ENCODE assay signal across 14 cellular contexts in genomic region chr10:31621733-31622132, GRCh38.
DNase-seq lines count a peak whose midpoint lies in the region; ATAC-seq and TF ChIP-seq lines count a peak whose summit lies in the region.
"Had no signal": no experiment of that assay in that cellular context is flagged by ENCODE, and none has a peak within 500 bp of the region (broad histone marks: within the 10 kb centered on the region; RNA-seq: fewer than 3 reads in every experiment).

No MANE protein-coding gene starts in this region.

- H3K27me3 Mint-ChIP-seq in neural progenitor cell (ENCODE audit: insufficient read depth, low read depth): no peaks in the 10 kb centered on the region
- peaks cover 4% of the 10 kb centered on the region for H3K27me3 Mint-ChIP-seq in activated CD4-positive, alpha-beta memory T cell treated with anti-CD3 and anti-CD28 coated beads for 36 hours
- H3K27me3 Mint-ChIP-seq: CD4-positive, alpha-beta T cell had no signal

- peak overlapping the region; percentile 11 for H3K27ac ChIP-seq in AG04450 (ENCODE audit: low read depth, low read length)
- H3K27ac ChIP-seq in coronary artery: no peak overlapping the region
- H3K27ac ChIP-seq in neural progenitor cell: no peak overlapping the region
- peak overlapping the region; percentile 67 to 70 for H3K27ac ChIP-seq in uterus
- no peak overlapping the region for H3K27ac ChIP-seq in right lobe of liver
- H3K27ac ChIP-seq: GM23248 had no signal

- TF ChIP-seq POLR2A in uterus (IDR thresholded peaks at IDR 0.05) (no peak), right lobe of liver (IDR thresholded peaks at IDR 0.05) (no peak)

- H3K4me1 Mint-ChIP-seq in neural progenitor cell: peaks cover 17% of the 10 kb centered on the region
- H3K4me1 Mint-ChIP-seq in activated CD4-positive, alpha-beta memory T cell treated with anti-CD3 and anti-CD28 coated beads for 36 hours (ENCODE audit: low read depth): no peaks in the 10 kb centered on the region
- H3K4me1 Mint-ChIP-seq: B cell had no signal

- 100% methylated on average over 1 of the region's 1 CpG for WGBS in right lobe of liver (ENCODE audit: insufficient coverage, low coverage, low lambda C conversion rate, missing lambda C conversion rate)

- TF ChIP-seq CTCF in AG04450 (IDR thresholded peaks at IDR 0.05; ENCODE audit: low read depth, low read length) (no peak), coronary artery (IDR thresholded peaks at IDR 0.05) (no peak), neural progenitor cell (IDR thresholded peaks at IDR 0.05) (no peak), uterus (IDR thresholded peaks at IDR 0.05) (no peak), right lobe of liver (IDR thresholded peaks at IDR 0.05) (no peak)

- H3K9me3 Mint-ChIP-seq in neural progenitor cell: peaks cover 17% of the 10 kb centered on the region
- peaks cover 17% of the 10 kb centered on the region for H3K9me3 Mint-ChIP-seq in activated CD4-positive, alpha-beta memory T cell treated with anti-CD3 and anti-CD28 coated beads for 36 hours

- no peaks in the 10 kb centered on the region for H3F3A ChIP-seq in neural progenitor cell (ENCODE audit: low read depth)

- H2AFZ ChIP-seq in neural progenitor cell (replicated peaks): no peak overlapping the region
- H2AFZ ChIP-seq: GM23248 had no signal

- no peak overlapping the region for H3K4me3 Mint-ChIP-seq in neural progenitor cell
- no peak overlapping the region for H3K4me3 Mint-ChIP-seq in activated CD4-positive, alpha-beta memory T cell treated with anti-CD3 and anti-CD28 coated beads for 36 hours
- H3K4me3 Mint-ChIP-seq: B cell; CD4-positive, alpha-beta T cell had no signal

- no peaks in the 10 kb centered on the region for H4K20me1 ChIP-seq in neural progenitor cell (ENCODE audit: low read depth)

- H3K79me2 ChIP-seq in neural progenitor cell (ENCODE audit: low read depth): no peaks in the 10 kb centered on the region

- POLR2A ChIA-PET in AG04450 (lab: Yijun Ruan, JAX): no interaction called here
- POLR2A ChIA-PET in activated CD4-positive, alpha-beta memory T cell treated with anti-CD3 and anti-CD28 coated beads for 36 hours (lab: Charles Lee): no interaction called here

- CTCF ChIA-PET in AG04450 (lab: Charles Lee): no interaction called here
- CTCF ChIA-PET in activated CD4-positive, alpha-beta memory T cell treated with anti-CD3 and anti-CD28 coated beads for 36 hours (lab: Charles Lee): no interaction called here

- peak overlapping the region; percentile 66 for H3K27ac Mint-ChIP-seq in neural progenitor cell
- H3K27ac Mint-ChIP-seq in activated CD4-positive, alpha-beta memory T cell treated with anti-CD3 and anti-CD28 coated beads for 36 hours: no peak overlapping the region
- H3K27ac Mint-ChIP-seq: B cell; CD4-positive, alpha-beta T cell had no signal

- DNase-seq in AG04450 (ENCODE audit: low read depth, low spot score) (no peak), coronary artery (ENCODE audit: low spot score) (peak; percentile 59), neural progenitor cell (ENCODE audit: low spot score) (no peak), uterus (no peak), NCI-H345 (lab: John Stamatoyannopoulos, UW) (no peak), right lobe of liver (no peak)
- no peak for DNase-seq in activated CD4-positive, alpha-beta memory T cell treated with anti-CD3 and anti-CD28 coated beads for 36 hours
- DNase-seq: ACHN; C1 segment of cervical spinal cord; Calu3; CD4-positive, alpha-beta T cell; DMS 273 treated with DMSO at 0.1 percent for 48 hours had no signal

- intact Hi-C loops in uterus (cut with DNase I; ENCODE audit: low total_unique reads): no loop called here
- intact Hi-C loops in activated CD4-positive, alpha-beta memory T cell treated with anti-CD3 and anti-CD28 coated beads for 36 hours (cut with micrococcal nuclease): no loop called here
- intact Hi-C loops in right lobe of liver (cut with DNase I): no loop called here

- H3K36me3 Mint-ChIP-seq in neural progenitor cell: peaks cover 1% of the 10 kb centered on the region
- H3K36me3 Mint-ChIP-seq in activated CD4-positive, alpha-beta memory T cell treated with anti-CD3 and anti-CD28 coated beads for 36 hours: peaks cover 5% of the 10 kb centered on the region

- no peaks in the 10 kb centered on the region for H3K9me3 ChIP-seq in AG04450 (ENCODE audit: control insufficient read depth, insufficient read depth, low read length)
- H3K9me3 ChIP-seq in neural progenitor cell (ENCODE audit: low read depth): no peaks in the 10 kb centered on the region
- H3K9me3 ChIP-seq in uterus: no peaks in the 10 kb centered on the region
- H3K9me3 ChIP-seq in right lobe of liver: no peaks in the 10 kb centered on the region

- H3K36me3 ChIP-seq in neural progenitor cell (no peaks in the 10 kb centered on the region), uterus (no peaks in the 10 kb centered on the region), right lobe of liver (no peaks in the 10 kb centered on the region)

- no peak for ATAC-seq in right lobe of liver

- H3K27me3 ChIP-seq in AG04450 (ENCODE audit: control insufficient read depth, insufficient read depth, low read length) (no peaks in the 10 kb centered on the region), neural progenitor cell (no peaks in the 10 kb centered on the region), uterus (no peaks in the 10 kb centered on the region), right lobe of liver (no peaks in the 10 kb centered on the region)

- no peak overlapping the region for H3K4me2 ChIP-seq in neural progenitor cell

- H3K4me1 ChIP-seq in neural progenitor cell (peaks cover 4% of the 10 kb centered on the region), uterus (peaks cover 3 to 10% of the 10 kb centered on the region in 2 donors), right lobe of liver (no peaks in the 10 kb centered on the region)

- H3K4me3 ChIP-seq in AG04450 (ENCODE audit: low read depth, low read length) (no peak overlapping the region), coronary artery (no peak overlapping the region), neural progenitor cell (no peak overlapping the region), uterus (no peak overlapping the region), right lobe of liver (no peak overlapping the region)
- H3K4me3 ChIP-seq: GM23248 had no signal

- H3K9ac ChIP-seq in neural progenitor cell: no peak overlapping the region
- H3K9ac ChIP-seq: GM23248 had no signal

Comparison
In these comparisons a context has a peak if more than half of its experiments do, and no peak if none do; other contexts are left out.
1. H3K27ac ChIP-seq: peak in AG04450 (single experiment) and uterus (2 of 2); none in coronary artery (0 of 2), neural progenitor cell (single experiment) and right lobe of liver (0 of 3).